In genomic region chr11:132674161-132674560, GRCh38 we compare ENCODE assay signal across 1 cellular context.
TF ChIP-seq lines count a peak whose summit lies in the region.

No MANE protein-coding gene starts in this region.

TF ChIP-seq in HepG2, 621 proteins besides CTCF, POLR2A, EP300 and RAD21 (continued from another document):
- TF ChIP-seq NCOA2 (CRISPR knock-in tag; IDR thresholded peaks at IDR 0.05) (no peak), RXRA (CRISPR knock-in tag; IDR thresholded peaks at IDR 0.05) (no peak), PCBP2 (optimal IDR thresholded peaks at IDR 0.05; ENCODE audit: low read depth, low read length, poor library complexity, severe bottlenecking) (no peak), THRA (CRISPR knock-in tag; IDR thresholded peaks at IDR 0.05; ENCODE audit: borderline replicate concordance) (no peak), ZNF530 (CRISPR knock-in tag; IDR thresholded peaks at IDR 0.05; ENCODE audit: low read depth) (no peak), IKZF4 (CRISPR knock-in tag; IDR thresholded peaks at IDR 0.05; ENCODE audit: borderline replicate concordance, low read depth, not compliant biosample characterization) (no peak)
TF ChIP-seq in HepG2: peak in this region for 0.
